ENCODE assay signal across 16 cellular contexts in the genomic region with DNA sequence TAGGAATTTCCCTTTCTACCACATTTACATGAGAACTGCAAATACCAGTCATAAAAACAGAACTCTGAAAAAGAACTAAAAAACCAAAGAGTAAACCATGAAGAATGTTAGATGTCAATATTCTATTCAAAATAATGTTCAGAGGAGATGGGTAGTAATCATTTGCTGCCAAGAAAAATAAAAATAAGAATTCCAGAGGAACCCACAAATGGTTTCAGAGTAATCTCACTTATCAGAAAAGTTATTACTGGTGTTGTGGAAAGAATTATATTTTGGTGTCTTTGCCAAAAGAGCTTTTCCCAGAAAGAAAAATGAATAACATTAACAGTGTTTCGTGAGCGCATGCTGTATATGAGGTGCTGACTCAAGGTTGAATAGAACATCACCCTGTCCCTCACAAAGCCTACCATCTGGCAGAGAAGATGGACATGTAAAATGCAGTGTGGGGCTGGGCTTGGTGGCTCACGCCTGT. TPM values are rescaled to one million over a fixed set of nuclear protein-coding genes. Genes with fewer than 3 reads are reported as not detected.
DNase-seq lines count a peak whose midpoint lies in the region; ATAC-seq and TF ChIP-seq lines count a peak whose summit lies in the region.
"Had no signal": no experiment of that assay in that cellular context is flagged by ENCODE, and none has a peak within 500 bp of the region (broad histone marks: within the 10 kb centered on the region; RNA-seq: fewer than 3 reads in every experiment).

No MANE protein-coding gene starts in this region.

- H3K27ac ChIP-seq in AG04450 (ENCODE audit: low read depth, low read length) = peak overlapping the region; percentile 68
- H3K27ac ChIP-seq: body of pancreas had no signal

- no peak for ATAC-seq in GM21528 (IDR thresholded peaks at IDR 0.05; ENCODE audit: low FRiP score, unreplicated experiment)
- ATAC-seq: body of pancreas; esophagus mucosa; natural killer cell treated with Interleukin-12 subunit alpha and Interleukin-12 subunit beta and Interleukin-15 and Interleukin-18, amount 100 ng/mL, for 72 hours had no signal

- H3K27me3 ChIP-seq in AG04450 (ENCODE audit: control insufficient read depth, insufficient read depth, low read length) = no peaks in the 10 kb centered on the region
- H3K27me3 ChIP-seq: body of pancreas had no signal

- CTCF ChIA-PET in AG04450 (lab: Charles Lee) = no interaction called here

- no peaks in the 10 kb centered on the region for H3K9me3 ChIP-seq in AG04450 (ENCODE audit: control insufficient read depth, insufficient read depth, low read length)
- H3K9me3 ChIP-seq: body of pancreas had no signal

- no peak overlapping the region for H3K4me3 ChIP-seq in AG04450 (ENCODE audit: low read depth, low read length)
- H3K4me3 ChIP-seq: body of pancreas had no signal

- H3K27me3 Mint-ChIP-seq in HFFc6 (ENCODE audit: insufficient read depth) = no peaks in the 10 kb centered on the region; the same call in 1 of the 2 replicates
- H3K27me3 Mint-ChIP-seq in mesothelial cell of epicardium (ENCODE audit: low read depth) = no peaks in the 10 kb centered on the region
- H3K27me3 Mint-ChIP-seq: natural killer cell treated with Interleukin-12 subunit alpha and Interleukin-12 subunit beta and Interleukin-15 and Interleukin-18, amount 100 ng/mL, for 72 hours had no signal

- no peak overlapping the region for H3K4me3 Mint-ChIP-seq in HFFc6
- no peak overlapping the region for H3K4me3 Mint-ChIP-seq in mesothelial cell of epicardium
- H3K4me3 Mint-ChIP-seq: CD14-positive monocyte; natural killer cell treated with Interleukin-12 subunit alpha and Interleukin-12 subunit beta and Interleukin-15 and Interleukin-18, amount 100 ng/mL, for 72 hours had no signal

- DNase-seq in AG04450 (ENCODE audit: low read depth, low spot score) (peak; percentile 83), HFFc6 (peak; percentile 90), brain pericyte (ENCODE audit: low read depth, low spot score) (peak; percentile 61), mesothelial cell of epicardium (ENCODE audit: low spot score in 2 of 2, unreplicated experiment in 2 of 2) (no peak), pons (ENCODE audit: low spot score) (no peak), DMS153 (lab: John Stamatoyannopoulos, UW) (no peak)
- DNase-seq in central memory CD4-positive, alpha-beta T cell = no peak
- DNase-seq: activated T-cell treated with anti-CD3 and anti-CD28 coated beads for 4 hours; body of pancreas; MV-4-11; NCI-H446 treated with DMSO at 0.1 percent for 48 hours; stimulated activated CD4-positive, alpha-beta T cell treated with anti-CD3 and anti-CD28 coated beads, Interleukin-12 subunit alpha, Interleukin-12 subunit beta, amount 100 ng/mL, for 4 hours had no signal

- H3K9me3 Mint-ChIP-seq in HFFc6 = no peaks in the 10 kb centered on the region
- no peaks in the 10 kb centered on the region for H3K9me3 Mint-ChIP-seq in mesothelial cell of epicardium
- H3K9me3 Mint-ChIP-seq: CD14-positive monocyte; natural killer cell treated with Interleukin-12 subunit alpha and Interleukin-12 subunit beta and Interleukin-15 and Interleukin-18, amount 100 ng/mL, for 72 hours had no signal

- peaks cover 55% of the 10 kb centered on the region for H3K36me3 Mint-ChIP-seq in HFFc6 (ENCODE audit: low read depth)
- H3K36me3 Mint-ChIP-seq in mesothelial cell of epicardium = peaks cover 41% of the 10 kb centered on the region

- peaks cover 54% of the 10 kb centered on the region for H3K4me1 Mint-ChIP-seq in HFFc6 (ENCODE audit: low read depth)
- H3K4me1 Mint-ChIP-seq in mesothelial cell of epicardium = peaks cover 20% of the 10 kb centered on the region
- H3K4me1 Mint-ChIP-seq: CD14-positive monocyte had no signal

- POLR2A ChIA-PET in AG04450 (lab: Yijun Ruan, JAX) = interaction anchor here (0.7 to 1.2 kb wide), 4 partner anchors 21 to 129 kb away, joined by 3 to 7 read pairs (median 4); no protein-coding TSS in a partner anchor

- H3K27ac Mint-ChIP-seq in HFFc6 (peak overlapping the region; percentile 68), mesothelial cell of epicardium (peak overlapping the region; percentile 18)
- H3K27ac Mint-ChIP-seq: CD14-positive monocyte; natural killer cell treated with Interleukin-12 subunit alpha and Interleukin-12 subunit beta and Interleukin-15 and Interleukin-18, amount 100 ng/mL, for 72 hours had no signal

- no peak for TF ChIP-seq CTCF in AG04450 (IDR thresholded peaks at IDR 0.05; ENCODE audit: low read depth, low read length)
- no peak for TF ChIP-seq CTCF in HFFc6 (IDR thresholded peaks at IDR 0.05)
- TF ChIP-seq CTCF in mesothelial cell of epicardium (IDR thresholded peaks at IDR 0.05; ENCODE audit: unreplicated experiment) = no peak

RNA-seq across cellular contexts. Expression of a gene that starts 35.6 kb away (rescaled TPM):
- polyA plus RNA-seq in AG04450 (2011; rRNA removed) = 0.35 TPM in 1 of 2 replicates, not detected in the other
- 8.9 and 12.0 TPM in 2 replicates for polyA minus RNA-seq in AG04450 (2011; rRNA and poly(A)+ RNA removed)
- under 1 TPM in 1 of 6 experiments, not detected in 5; 0.26 TPM for total RNA-seq in HFFc6 (2021; fragmentation: NEBNext Ultra II Directional; extraction: Animal tissue kit (Norgen Biotek cat#: 25700))
- 2.9 to 3.8 TPM (median 3.7 TPM) in 3 replicates for total RNA-seq in mesothelial cell of epicardium
- total RNA-seq: body of pancreas had no signal
- polyA plus RNA-seq: CD14-positive monocyte had no signal

Comparison
In these comparisons a context has a peak if more than half of its experiments do, and no peak if none do; other contexts are left out.
1. DNase-seq: peak in AG04450 (single experiment), HFFc6 (single experiment) and brain pericyte (single experiment); none in mesothelial cell of epicardium (0 of 2), pons (single experiment), DMS153 (single experiment) and central memory CD4-positive, alpha-beta T cell (single experiment).